In genomic region chr3:25589783-25590258, GRCh38 we compare ENCODE assay signal across 22 cellular contexts.
DNase-seq lines count a peak whose midpoint lies in the region; ATAC-seq and TF ChIP-seq lines count a peak whose summit lies in the region.
"Had no signal": no experiment of that assay in that cellular context is flagged by ENCODE, and none has a peak within 500 bp of the region (broad histone marks: within the 10 kb centered on the region; RNA-seq: fewer than 3 reads in every experiment).

No MANE protein-coding gene starts in this region.

- H3K4me3 Mint-ChIP-seq in GM23338 (no peak overlapping the region), osteocyte (ENCODE audit: unreplicated experiment) (no peak overlapping the region)
- H3K4me3 Mint-ChIP-seq: activated CD4-positive, alpha-beta memory T cell treated with anti-CD3 and anti-CD28 coated beads for 36 hours; CD14-positive monocyte; stimulated activated naive CD8-positive, alpha-beta T cell treated with anti-CD3 and anti-CD28 coated beads, Interleukin-15, amount 100 ng/mL, for 72 hours; T-helper 1 cell treated with Interleukin-12 subunit alpha and Interleukin-12 subunit beta and Interleukin-4 antibody, amounts not matched to agents 30 μg/mL and 1 μg/mL, for 36 hours; WTC11 had no signal

- H3K9me3 ChIP-seq in right cardiac atrium (ENCODE audit: control insufficient read depth, low read length) = no peaks in the 10 kb centered on the region
- H3K9me3 ChIP-seq: sigmoid colon had no signal

- H3K79me2 ChIP-seq in GM23338 (replicated peaks; ENCODE audit: insufficient read depth) = no peaks in the 10 kb centered on the region

- no peaks in the 10 kb centered on the region for H3F3A ChIP-seq in GM23338 (replicated peaks; ENCODE audit: low read depth)

- H3K27me3 Mint-ChIP-seq in GM23338 (ENCODE audit: insufficient read depth, low read depth, poor library complexity) (peaks cover 2% of the 10 kb centered on the region), osteocyte (ENCODE audit: unreplicated experiment) (no peaks in the 10 kb centered on the region)
- H3K27me3 Mint-ChIP-seq: activated CD4-positive, alpha-beta memory T cell treated with anti-CD3 and anti-CD28 coated beads for 36 hours; stimulated activated naive CD8-positive, alpha-beta T cell treated with anti-CD3 and anti-CD28 coated beads, Interleukin-15, amount 100 ng/mL, for 72 hours had no signal

- 43% methylated on average over 8 of the region's 8 CpGs for WGBS in right cardiac atrium

- H3K4me1 Mint-ChIP-seq in GM23338 = peaks cover 10% of the 10 kb centered on the region; the same call in 2 of the 3 replicates
- peaks cover 73% of the 10 kb centered on the region for H3K4me1 Mint-ChIP-seq in osteocyte (ENCODE audit: unreplicated experiment)

- no peaks in the 10 kb centered on the region for H4K20me1 ChIP-seq in GM23338 (replicated peaks; ENCODE audit: insufficient read depth)

- no peak for DNase-seq in GM23338 (ENCODE audit: low spot score)
- no peak for DNase-seq in coronary artery (ENCODE audit: low spot score)
- no peak for DNase-seq in right cardiac atrium
- DNase-seq in osteocyte (ENCODE audit: extremely low spot score, unreplicated experiment) = no peak
- DNase-seq in T-helper 2 cell = no peak
- no peak for DNase-seq in activated CD4-positive, alpha-beta T cell treated with anti-CD3 and anti-CD28 coated beads for 4 hours
- DNase-seq: ACHN; activated CD4-positive, alpha-beta memory T cell treated with anti-CD3 and anti-CD28 coated beads for 36 hours; activated naive CD4-positive, alpha-beta T cell; aorta; DMS 273 treated with DMSO at 0.1 percent for 48 hours; GOT3; NCI-H1436 treated with DMSO at 0.1 percent for 48 hours; NCI-H774; occipital lobe; sigmoid colon; stimulated activated naive CD8-positive, alpha-beta T cell treated with anti-CD3 and anti-CD28 coated beads, Interleukin-15, amount 100 ng/mL, for 72 hours had no signal

- ATAC-seq in GM23338 = no peak
- peak; percentile 16 to 54 for ATAC-seq in right cardiac atrium
- ATAC-seq in HG02852 (IDR thresholded peaks at IDR 0.05; ENCODE audit: unreplicated experiment) = no peak
- ATAC-seq in HG03521 (IDR thresholded peaks at IDR 0.05; ENCODE audit: unreplicated experiment) = no peak
- ATAC-seq: stimulated activated naive CD8-positive, alpha-beta T cell treated with anti-CD3 and anti-CD28 coated beads, Interleukin-15, amount 100 ng/mL, for 72 hours; WTC11 had no signal

- H3K36me3 ChIP-seq in GM23338 (ENCODE audit: insufficient read depth) = no peaks in the 10 kb centered on the region
- H3K36me3 ChIP-seq: sigmoid colon had no signal

- intact Hi-C loops in right cardiac atrium (cut with DNase I) = loop anchor here (5.0 to 10.0 kb wide), 11 partner anchors 55 to 825 kb away; partner anchors contain the start of gene RARB (in 3 of the 4)

- H3K9me3 Mint-ChIP-seq in GM23338 = no peaks in the 10 kb centered on the region; the same call in 2 of the 3 replicates
- peaks cover 5% of the 10 kb centered on the region for H3K9me3 Mint-ChIP-seq in osteocyte (ENCODE audit: unreplicated experiment)
- H3K9me3 Mint-ChIP-seq: activated CD4-positive, alpha-beta memory T cell treated with anti-CD3 and anti-CD28 coated beads for 36 hours; T-helper 1 cell treated with Interleukin-12 subunit alpha and Interleukin-12 subunit beta and Interleukin-4 antibody, amounts not matched to agents 30 μg/mL and 1 μg/mL, for 36 hours had no signal

- H3K36me3 Mint-ChIP-seq in GM23338 (ENCODE audit: low read depth) (no peaks in the 10 kb centered on the region), osteocyte (ENCODE audit: unreplicated experiment) (peaks cover 5% of the 10 kb centered on the region)
- H3K36me3 Mint-ChIP-seq: activated CD4-positive, alpha-beta memory T cell treated with anti-CD3 and anti-CD28 coated beads for 36 hours; CD14-positive monocyte; WTC11 had no signal

- no peak overlapping the region for H2AFZ ChIP-seq in GM23338

- no peaks in the 10 kb centered on the region for H3K9me2 ChIP-seq in GM23338 (ENCODE audit: insufficient read depth)

- H3K27me3 ChIP-seq in GM23338 (ENCODE audit: insufficient read depth) (no peaks in the 10 kb centered on the region), right cardiac atrium (ENCODE audit: control insufficient read depth, insufficient read depth) (no peaks in the 10 kb centered on the region)
- H3K27me3 ChIP-seq: sigmoid colon had no signal

- H3K4me3 ChIP-seq in GM23338 (no peak overlapping the region), coronary artery (no peak overlapping the region), right cardiac atrium (ENCODE audit: low read length) (no peak overlapping the region)
- H3K4me3 ChIP-seq: sigmoid colon had no signal

- no peaks in the 10 kb centered on the region for H3K4me1 ChIP-seq in GM23338 (ENCODE audit: insufficient read depth)
- H3K4me1 ChIP-seq in right cardiac atrium (ENCODE audit: control insufficient read depth, insufficient read depth, low read length) = peaks cover 16% of the 10 kb centered on the region

- H3K27ac ChIP-seq in GM23338 (ENCODE audit: low read depth) = no peak overlapping the region
- H3K27ac ChIP-seq in coronary artery = peak overlapping the region; percentile 55 to 77
- peak overlapping the region; percentile 85 for H3K27ac ChIP-seq in right cardiac atrium (ENCODE audit: low read length)
- H3K27ac ChIP-seq: sigmoid colon had no signal

- TF ChIP-seq CTCF in GM23338 (conservative IDR thresholded peaks at IDR 0.05; ENCODE audit: low read depth in 2 of 2) = no peak
- TF ChIP-seq CTCF in coronary artery (IDR thresholded peaks at IDR 0.05) = no peak
- TF ChIP-seq CTCF in osteocyte (IDR thresholded peaks at IDR 0.05) = no peak

- no peak overlapping the region for H3K4me2 ChIP-seq in GM23338

- peak overlapping the region; percentile 46; the same call in 1 of the 2 replicates for H3K27ac Mint-ChIP-seq in GM23338
- peak overlapping the region; percentile 64 for H3K27ac Mint-ChIP-seq in osteocyte (ENCODE audit: unreplicated experiment)
- H3K27ac Mint-ChIP-seq: activated CD4-positive, alpha-beta memory T cell treated with anti-CD3 and anti-CD28 coated beads for 36 hours; CD14-positive monocyte; stimulated activated naive CD8-positive, alpha-beta T cell treated with anti-CD3 and anti-CD28 coated beads, Interleukin-15, amount 100 ng/mL, for 72 hours; T-helper 1 cell treated with Interleukin-12 subunit alpha and Interleukin-12 subunit beta and Interleukin-4 antibody, amounts not matched to agents 30 μg/mL and 1 μg/mL, for 36 hours; WTC11 had no signal

TF ChIP-seq in GM23338, 12 proteins besides CTCF, POLR2A, EP300 and RAD21 (continues in another document):
- TF ChIP-seq ZNF331 (CRISPR knock-in tag; IDR thresholded peaks at IDR 0.05; ENCODE audit: low read depth) (no peak), POLR2AphosphoS5 (IDR thresholded peaks at IDR 0.05; ENCODE audit: low read depth) (no peak), ETS1 (IDR thresholded peaks at IDR 0.05) (no peak)

Comparison
In these comparisons a context has a peak if more than half of its experiments do, and no peak if none do; other contexts are left out.
1. ATAC-seq: peak in right cardiac atrium (2 of 2); none in GM23338 (single experiment), HG02852 (single experiment) and HG03521 (single experiment).